In genomic region chr15:88897456-88898194, GRCh38 we compare ENCODE assay signal across 8 cellular contexts. TPM values are rescaled to one million over a fixed set of nuclear protein-coding genes. Genes with fewer than 3 reads are reported as not detected.
DNase-seq lines count a peak whose midpoint lies in the region; ATAC-seq and TF ChIP-seq lines count a peak whose summit lies in the region.

No MANE protein-coding gene starts in this region.

- POLR2A ChIA-PET in CD8-positive, alpha-beta T cell (lab: Charles Lee), result interaction anchor here (0.6 kb wide), 1 partner anchor 254 kb away, joined by 3 read pairs; no protein-coding TSS in a partner anchor
- POLR2A ChIA-PET in HEK293T (lab: Yijun Ruan, JAX), result interaction anchor here (0.8 to 1.9 kb wide), 2 partner anchors 10 to 14 kb away, joined by 3 to 9 read pairs; no protein-coding TSS in a partner anchor

- H3K27me3 Mint-ChIP-seq in CD8-positive, alpha-beta T cell (ENCODE audit: low read depth), result no peaks in the 10 kb centered on the region
- peaks cover 27% of the 10 kb centered on the region for H3K27me3 Mint-ChIP-seq in neural crest cell (ENCODE audit: low read depth)
- H3K27me3 Mint-ChIP-seq in stimulated activated naive CD8-positive, alpha-beta T cell treated with anti-CD3 and anti-CD28 coated beads, Interleukin-15, amount 100 ng/mL, for 72 hours, result no peaks in the 10 kb centered on the region

- no peaks in the 10 kb centered on the region for H3K27me3 ChIP-seq in CD8-positive, alpha-beta T cell (ENCODE audit: insufficient read depth, low read length)
- H3K27me3 ChIP-seq in OCI-LY1 (ENCODE audit: insufficient read depth, low read length) (peaks cover 9% of the 10 kb centered on the region; the same call in 1 of the 2 replicates), esophagus squamous epithelium (peaks cover 0 to 25% (median 0%) of the 10 kb centered on the region in 4 donors)

- WGBS in esophagus squamous epithelium, 2 donors, result 0 to 10% methylated on average over 4 to 5 of the region's 12 CpGs

- H3K9me3 Mint-ChIP-seq in CD8-positive, alpha-beta T cell, result no peaks in the 10 kb centered on the region
- H3K9me3 Mint-ChIP-seq in neural crest cell, result no peaks in the 10 kb centered on the region
- no peaks in the 10 kb centered on the region for H3K9me3 Mint-ChIP-seq in stimulated activated naive CD8-positive, alpha-beta T cell treated with anti-CD3 and anti-CD28 coated beads, Interleukin-15, amount 100 ng/mL, for 72 hours

- H3K9ac ChIP-seq in OCI-LY1 (ENCODE audit: low read length), result no peak overlapping the region

- H3F3A ChIP-seq in OCI-LY1 (ENCODE audit: insufficient read depth, low read length), result no peaks in the 10 kb centered on the region

- peaks cover 21% of the 10 kb centered on the region for H3K36me3 Mint-ChIP-seq in CD8-positive, alpha-beta T cell
- H3K36me3 Mint-ChIP-seq in neural crest cell (ENCODE audit: low read depth), result peaks cover 4% of the 10 kb centered on the region

- no peak overlapping the region for H3K4me2 ChIP-seq in OCI-LY1 (ENCODE audit: low read length)

- TF ChIP-seq POLR2A in esophagus squamous epithelium (IDR thresholded peaks at IDR 0.05), result no peak

- no peak overlapping the region for H3K27ac ChIP-seq in CD8-positive, alpha-beta T cell (ENCODE audit: low read depth, low read length)
- H3K27ac ChIP-seq in OCI-LY1 (ENCODE audit: low read depth, low read length, poor library complexity, severe bottlenecking) (no peak overlapping the region), esophagus squamous epithelium (peak overlapping the region; percentile 8 to 73 (median 68))

- CTCF ChIA-PET in CD8-positive, alpha-beta T cell (lab: Charles Lee), result interaction anchor here (0.6 to 1.7 kb wide), 7 partner anchors 9 to 431 kb away, joined by 3 to 4 read pairs (median 3); partner anchors contain the start of gene MRPL46
- CTCF ChIA-PET in HEK293T (lab: Yijun Ruan, JAX), result interaction anchor here (0.6 to 1.5 kb wide), 3 partner anchors 12 to 125 kb away, joined by 3 to 6 read pairs (median 4); no protein-coding TSS in a partner anchor

- H3K9me3 ChIP-seq in CD8-positive, alpha-beta T cell (ENCODE audit: low read length), result no peaks in the 10 kb centered on the region
- H3K9me3 ChIP-seq in OCI-LY1 (ENCODE audit: low read length) (no peaks in the 10 kb centered on the region), esophagus squamous epithelium (no peaks in the 10 kb centered on the region)

- intact Hi-C loops in CD8-positive, alpha-beta T cell (cut with DNase I, micrococcal nuclease), result loop anchor here (1.0 to 10.0 kb wide), 4 partner anchors 191 to 435 kb away; partner anchors contain the start of genes ABHD2 (in 1 of the 2), DET1 (in 1 of the 2), MRPL46 (in 1 of the 2) and MRPS11 (in 1 of the 2)
- intact Hi-C loops in esophagus squamous epithelium (cut with DNase I), result no loop called here

- peaks cover 38% of the 10 kb centered on the region for H3K4me1 ChIP-seq in CD8-positive, alpha-beta T cell (ENCODE audit: insufficient read depth, low read length)
- peaks cover 8% of the 10 kb centered on the region for H3K4me1 ChIP-seq in OCI-LY1 (ENCODE audit: insufficient read depth, low read length, severe bottlenecking)
- H3K4me1 ChIP-seq in esophagus squamous epithelium, result peaks cover 29 to 52% (median 36%) of the 10 kb centered on the region in 3 donors

- no peaks in the 10 kb centered on the region for H3K36me3 ChIP-seq in CD8-positive, alpha-beta T cell (ENCODE audit: insufficient read depth, low read length)
- H3K36me3 ChIP-seq in OCI-LY1 (ENCODE audit: insufficient read depth, low read length) (no peaks in the 10 kb centered on the region), esophagus squamous epithelium (peaks cover 6 to 36% (median 7%) of the 10 kb centered on the region in 3 donors)

- ATAC-seq in CD8-positive, alpha-beta T cell, result peak; percentile 85
- ATAC-seq in stimulated activated naive CD8-positive, alpha-beta T cell treated with anti-CD3 and anti-CD28 coated beads, Interleukin-15, amount 100 ng/mL, for 72 hours, result peak; percentile 54

- no peaks in the 10 kb centered on the region for H3K9me2 ChIP-seq in OCI-LY1 (ENCODE audit: low read depth, low read length)

- peak overlapping the region; percentile 20 for H3K4me3 ChIP-seq in CD8-positive, alpha-beta T cell (ENCODE audit: low read depth, low read length)
- no peak overlapping the region for H3K4me3 ChIP-seq in OCI-LY1 (ENCODE audit: low read depth, low read length, poor library complexity, severe bottlenecking)
- peak overlapping the region in 2 of 4 donors; percentile 12 to 14 for H3K4me3 ChIP-seq in esophagus squamous epithelium

- H3K4me1 Mint-ChIP-seq in CD8-positive, alpha-beta T cell (ENCODE audit: low read depth), result peaks cover 37% of the 10 kb centered on the region
- peaks cover 29% of the 10 kb centered on the region for H3K4me1 Mint-ChIP-seq in neural crest cell
- peaks cover 53% of the 10 kb centered on the region for H3K4me1 Mint-ChIP-seq in stimulated activated naive CD8-positive, alpha-beta T cell treated with anti-CD3 and anti-CD28 coated beads, Interleukin-15, amount 100 ng/mL, for 72 hours

- peak; percentile 38 for TF ChIP-seq CTCF in CD8-positive, alpha-beta T cell (IDR thresholded peaks at IDR 0.05)
- TF ChIP-seq CTCF in OCI-LY1 (IDR thresholded peaks at IDR 0.05; ENCODE audit: low read length) (peak; percentile 40; the same call in 1 of the 2 replicates), esophagus squamous epithelium (IDR thresholded peaks at IDR 0.05) (peak; percentile 43 to 79 (median 68)), neural crest cell (conservative IDR thresholded peaks at IDR 0.05) (peak; percentile 63), GM20000 (IDR thresholded peaks at IDR 0.05; ENCODE audit: extremely low read depth, missing control alignments) (no peak)

- H3K27ac Mint-ChIP-seq in CD8-positive, alpha-beta T cell, result no peak overlapping the region
- H3K27ac Mint-ChIP-seq in neural crest cell (ENCODE audit: unreplicated experiment), result peak overlapping the region; percentile 27
- H3K27ac Mint-ChIP-seq in stimulated activated naive CD8-positive, alpha-beta T cell treated with anti-CD3 and anti-CD28 coated beads, Interleukin-15, amount 100 ng/mL, for 72 hours, result peak overlapping the region in 1 of 2 donors; percentile 19

- peak overlapping the region; percentile 63 for H3K4me3 Mint-ChIP-seq in CD8-positive, alpha-beta T cell
- peak overlapping the region; percentile 23 for H3K4me3 Mint-ChIP-seq in neural crest cell
- H3K4me3 Mint-ChIP-seq in stimulated activated naive CD8-positive, alpha-beta T cell treated with anti-CD3 and anti-CD28 coated beads, Interleukin-15, amount 100 ng/mL, for 72 hours, result peak overlapping the region in 1 of 2 donors; percentile 14

- H4K20me1 ChIP-seq in OCI-LY1 (ENCODE audit: insufficient read depth, low read length), result no peaks in the 10 kb centered on the region

- H3K79me2 ChIP-seq in OCI-LY1 (ENCODE audit: insufficient read depth, low read length), result no peaks in the 10 kb centered on the region

- H2AFZ ChIP-seq in OCI-LY1 (ENCODE audit: low read length), result no peak overlapping the region

- peak; percentile 61 to 89 (median 81) for DNase-seq in CD8-positive, alpha-beta T cell
- DNase-seq in HEK293T (ENCODE audit: extremely low spot score) (peak; percentile 37), activated T-cell treated with anti-CD3 and anti-CD28 coated beads for 4 hours (peak; percentile 77), esophagus squamous epithelium (lab: John Stamatoyannopoulos, UW) (no peak), neural crest cell (ENCODE audit: low read depth, low spot score) (peak; percentile 73), GM20000 (ENCODE audit: low spot score) (no peak)
- peak in 1 of 2 donors; percentile 63 for DNase-seq in stimulated activated naive CD8-positive, alpha-beta T cell treated with anti-CD3 and anti-CD28 coated beads, Interleukin-15, amount 100 ng/mL, for 72 hours

TF ChIP-seq in HEK293T, 16 proteins besides CTCF, POLR2A, EP300 and RAD21:
- no peak for TF ChIP-seq TARDBP (IDR thresholded peaks at IDR 0.05)
- no peak for TF ChIP-seq L3MBTL2 (conservative IDR thresholded peaks at IDR 0.05)
- TF ChIP-seq CTBP1 (IDR thresholded peaks at IDR 0.05; ENCODE audit: borderline replicate concordance), result no peak
- no peak for TF ChIP-seq FOXM1 (IDR thresholded peaks at IDR 0.05; ENCODE audit: borderline replicate concordance)
- no peak for TF ChIP-seq PKNOX1 (IDR thresholded peaks at IDR 0.05)
- no peak for TF ChIP-seq BHLHE40 (IDR thresholded peaks at IDR 0.05; ENCODE audit: borderline replicate concordance)

RNA-seq across cellular contexts. Expression of gene HAPLN3, which starts 2.3 kb away (rescaled TPM):
- total RNA-seq in CD8-positive, alpha-beta T cell, result 10 to 100 TPM; 70.2 to 71.3 TPM
- total RNA-seq in esophagus squamous epithelium (1 to 10 TPM; 3.1 to 9.4 (median 7.8) TPM), neural crest cell (2.4 and 2.9 TPM in 2 replicates)

RNA-seq across cellular contexts. Expression of gene MFGE8, which starts 15.6 kb away (rescaled TPM):
- 10 to 100 TPM; 62.9 to 70.0 TPM for total RNA-seq in CD8-positive, alpha-beta T cell
- total RNA-seq in esophagus squamous epithelium (100 to 1,000 TPM in 2 of 4 donors, 10 to 100 TPM in 2; 50.7 to 186 (median 81.7) TPM), neural crest cell (104 and 113 TPM in 2 replicates)

Comparison
In these comparisons a context has a peak if more than half of its experiments do, and no peak if none do; other contexts are left out.
1. DNase-seq: peak in CD8-positive, alpha-beta T cell (7 of 7), HEK293T (single experiment), activated T-cell treated with anti-CD3 and anti-CD28 coated beads for 4 hours (single experiment) and neural crest cell (single experiment); none in esophagus squamous epithelium (single experiment) and GM20000 (single experiment).
2. H3K27ac ChIP-seq: peak in esophagus squamous epithelium (4 of 4); none in CD8-positive, alpha-beta T cell (single experiment) and OCI-LY1 (single experiment).
3. RNA of gene HAPLN3, which starts 2.3 kb away (total RNA-seq): 70.2 to 71.3 TPM in CD8-positive, alpha-beta T cell; 3.1 to 9.4 TPM in esophagus squamous epithelium and 2.4 to 2.9 TPM in neural crest cell; every median in the first group is over 4 times any median in the second.